In genomic region chr5:136036991-136037705, GRCh38 we compare ENCODE assay signal across 9 cellular contexts. TPM values are rescaled to one million over a fixed set of nuclear protein-coding genes. Genes with fewer than 3 reads are reported as not detected.
A peak's percentile ranks its signal among the peaks of the same experiment; 100 is the strongest.
DNase-seq lines count a peak whose midpoint lies in the region; ATAC-seq and TF ChIP-seq lines count a peak whose summit lies in the region.
"Had no signal": no experiment of that assay in that cellular context is flagged by ENCODE, and none has a peak within 500 bp of the region (broad histone marks: within the 10 kb centered on the region; RNA-seq: fewer than 3 reads in every experiment).

No MANE protein-coding gene starts in this region.

- H3K14ac ChIP-seq in IMR-90 (replicated peaks; ENCODE audit: low read depth, low read length), result no peak overlapping the region

- BruUV-seq in IMR-90 (replicated peaks; lab: Mats Ljungman, UMichigan), result no TSS peak

- no peak overlapping the region for H2BK20ac ChIP-seq in IMR-90 (ENCODE audit: low read depth, low read length)

- peaks cover 39% of the 10 kb centered on the region for H3K9me1 ChIP-seq in IMR-90 (ENCODE audit: insufficient read depth, low read length)

- H3K4me1 ChIP-seq in IMR-90 (ENCODE audit: control insufficient read depth, insufficient read depth, low read length) (peaks cover 20% of the 10 kb centered on the region), psoas muscle (peaks cover 39% of the 10 kb centered on the region)

- POLR2A ChIA-PET in IMR-90 (lab: Charles Lee; ENCODE audit: unreplicated experiment), result interaction anchor here (1.2 kb wide), 1 partner anchor 8 kb away, joined by 4 read pairs; the partner anchor contains the start of gene TGFBI

- no peak overlapping the region for H2BK5ac ChIP-seq in IMR-90 (ENCODE audit: low read depth, low read length, poor library complexity, severe bottlenecking)

- H3K4me3 ChIP-seq in IMR-90 (ENCODE audit: insufficient read depth, low read depth, low read length) (no peak overlapping the region), psoas muscle (no peak overlapping the region)
- H3K4me3 ChIP-seq: K562 had no signal

- H3K9ac ChIP-seq in IMR-90 (ENCODE audit: low read depth, low read length), result no peak overlapping the region

- CTCF ChIA-PET in IMR-90 (lab: Yijun Ruan, JAX), result interaction anchor here (0.5 kb wide), 1 partner anchor 16 kb away, joined by 3 read pairs; no protein-coding TSS in a partner anchor

- ATAC-seq in GM19397 (IDR thresholded peaks at IDR 0.05; ENCODE audit: unreplicated experiment) (peak; percentile 56), IMR-90 (ENCODE audit: low read depth) (no peak), psoas muscle (peak; percentile 89 to 94 (median 93))
- ATAC-seq: K562 had no signal

- H3K18ac ChIP-seq in IMR-90 (ENCODE audit: low read depth, low read length), result no peak overlapping the region

- no peak for TF ChIP-seq RAD21 in IMR-90 (IDR thresholded peaks at IDR 0.05; ENCODE audit: low read length)

- no peak overlapping the region for H3K4me2 ChIP-seq in IMR-90 (ENCODE audit: low read depth, low read length)

- no peak overlapping the region; the same call in 2 of the 3 replicates for H2BK15ac ChIP-seq in IMR-90 (ENCODE audit: low read depth, low read length)

- TF ChIP-seq CTCF in IMR-90 (conservative IDR thresholded peaks at IDR 0.05; ENCODE audit: low read depth, low read length), result no peak
- TF ChIP-seq CTCF in psoas muscle (IDR thresholded peaks at IDR 0.05), result no peak

- 0 out of 2 replicates have a peak overlapping the region, but pooled peaks have one; percentile 7 for H3K4ac ChIP-seq in IMR-90 (ENCODE audit: low read depth, low read length)

- in situ Hi-C loops in IMR-90 (cut with MboI; ENCODE audit: low sequenced_read_pairs), result no loop called here
- in situ Hi-C loops in SK-MEL-5 (cut with HindIII; ENCODE audit: low pct_unique_long_range_greater_than_20kb, low sequenced_read_pairs), result no loop called here

- H2BK120ac ChIP-seq in IMR-90 (ENCODE audit: low read depth, low read length), result no peak overlapping the region

- H3K9me3 ChIP-seq in IMR-90 (ENCODE audit: control insufficient read depth, insufficient read depth, low read length), result peaks cover 12% of the 10 kb centered on the region
- peaks cover 3% of the 10 kb centered on the region for H3K9me3 ChIP-seq in psoas muscle

- peaks cover 54 to 90% of the 10 kb centered on the region in 2 experiments for H3K79me1 ChIP-seq in IMR-90 (ENCODE audit: low read depth in 1 of 2, low read length in 2 of 2)

- H4K20me1 ChIP-seq in IMR-90 (ENCODE audit: insufficient read depth, low read length), result peaks cover 49% of the 10 kb centered on the region

- H3K56ac ChIP-seq in IMR-90 (ENCODE audit: extremely low read depth, insufficient read depth, low read length), result no peak overlapping the region

- H3K23ac ChIP-seq in IMR-90 (ENCODE audit: low read depth, low read length), result no peak overlapping the region

- peaks cover 88% of the 10 kb centered on the region for H3K36me3 ChIP-seq in IMR-90 (ENCODE audit: control insufficient read depth, insufficient read depth, low read length)
- no peaks in the 10 kb centered on the region for H3K36me3 ChIP-seq in psoas muscle (ENCODE audit: insufficient read depth in 1 of 2, low read depth in 1 of 2)

- peak overlapping the region; percentile 7 to 45; a peak in 2 of 4 replicates for H4K8ac ChIP-seq in IMR-90 (ENCODE audit: low read depth in 2 of 2, low read length in 2 of 2)

- intact Hi-C loops in IMR-90 (cut with micrococcal nuclease) (no loop called here), psoas muscle (cut with DNase I) (no loop called here)

- 64% methylated on average over 2 of the region's 10 CpGs; no CpG with 5 or more reads in 1 of the 2 experiments for WGBS in IMR-90 (ENCODE audit: extremely low coverage in 2 of 2, insufficient read length in 1 of 2), 2 experiments
- 33 to 41% (median 35%) methylated on average over 10 of the region's 10 CpGs for WGBS in psoas muscle, 3 donors

- no peak overlapping the region for H4K5ac ChIP-seq in IMR-90 (ENCODE audit: low read depth, low read length)

- dilution Hi-C loops in IMR-90 (cut with HindIII; ENCODE audit: low sequenced_read_pairs, unreplicated experiment), result no loop called here

- H2AFZ ChIP-seq in IMR-90 (replicated peaks; ENCODE audit: low read length, poor library complexity), result no peak overlapping the region

- H2AK9ac ChIP-seq in IMR-90 (replicated peaks; ENCODE audit: low read depth, low read length, poor library complexity), result no peak overlapping the region

- no peaks in the 10 kb centered on the region for H3K27me3 ChIP-seq in IMR-90 (ENCODE audit: control insufficient read depth, insufficient read depth, low read length)
- H3K27me3 ChIP-seq in psoas muscle (ENCODE audit: insufficient read depth in 3 of 3, low read length in 2 of 3), result no peaks in the 10 kb centered on the region

- no peak overlapping the region for H4K91ac ChIP-seq in IMR-90 (ENCODE audit: insufficient read depth, low read depth, low read length)

- H3K27ac ChIP-seq in IMR-90 (ENCODE audit: insufficient read depth, low read length) (no peak overlapping the region), psoas muscle (peak overlapping the region; percentile 83)

- H2AK5ac ChIP-seq in IMR-90 (ENCODE audit: low read depth, low read length), result no peak overlapping the region; the same call in 1 of the 2 replicates

- 0 out of 2 replicates have a peak, but pooled peaks have one; percentile 33 for TF ChIP-seq POLR2A in IMR-90 (IDR thresholded peaks at IDR 0.05; ENCODE audit: low read depth, low read length)

- DNase-seq in COLO668 (lab: John Stamatoyannopoulos, UW; ENCODE audit: unreplicated experiment), result peak; percentile 70
- peak; percentile 53 for DNase-seq in IMR-90
- peak; percentile 94 for DNase-seq in SK-MEL-5 (ENCODE audit: low read depth, low spot score)
- peak; percentile 82 for DNase-seq in dermis blood vessel endothelial cell
- peak in 1 of 2 donors; percentile 70 for DNase-seq in psoas muscle
- no peak for DNase-seq in effector CD8-positive, alpha-beta T cell (lab: John Stamatoyannopoulos, UW)
- DNase-seq in RKO (ENCODE audit: low spot score), result no peak

TF ChIP-seq in IMR-90, 13 proteins besides CTCF, POLR2A, EP300 and RAD21:
- TF ChIP-seq CHD1 (IDR thresholded peaks at IDR 0.05; ENCODE audit: low read depth, low read length) (no peak), CEBPB (IDR thresholded peaks at IDR 0.05; ENCODE audit: low read depth, low read length) (no peak), USF2 (IDR thresholded peaks at IDR 0.05; ENCODE audit: low read depth, low read length) (no peak), NFE2L2 (IDR thresholded peaks at IDR 0.05; ENCODE audit: low read depth, low read length) (no peak), FOS (IDR thresholded peaks at IDR 0.05; ENCODE audit: low read depth, low read length) (no peak), RFX5 (IDR thresholded peaks at IDR 0.05; ENCODE audit: low read depth, low read length) (no peak), ELK1 (IDR thresholded peaks at IDR 0.05; ENCODE audit: borderline replicate concordance, low read depth, low read length) (no peak), MXI1 (IDR thresholded peaks at IDR 0.05; ENCODE audit: borderline replicate concordance, low read depth, low read length) (no peak), BHLHE40 (IDR thresholded peaks at IDR 0.05; ENCODE audit: low read depth, low read length) (no peak), SMC3 (IDR thresholded peaks at IDR 0.05; ENCODE audit: low read depth, low read length) (no peak), RCOR1 (IDR thresholded peaks at IDR 0.05; ENCODE audit: insufficient replicate concordance, low read length) (no peak), MAZ (IDR thresholded peaks at IDR 0.05; ENCODE audit: borderline replicate concordance, low read depth, low read length) (no peak), MAFK (IDR thresholded peaks at IDR 0.05; ENCODE audit: low read depth, low read length) (no peak)
TF ChIP-seq in IMR-90: peak in this region for 0.

RNA-seq across cellular contexts. Expression of gene TGFBI, which starts 8.4 kb away (rescaled TPM):
- total RNA-seq in IMR-90 (2012; rRNA removed), result 483 and 618 TPM in 2 replicates
- polyA plus RNA-seq in IMR-90 (2012; rRNA removed), result 1,362 and 1,551 TPM in 2 replicates
- polyA plus RNA-seq in IMR-90 (2012; cell fraction: cytosol; rRNA removed), result 790 and 1,298 TPM in 2 replicates
- 1,060 and 1,205 TPM in 2 replicates for polyA plus RNA-seq in IMR-90 (2012; cell fraction: nucleus; rRNA removed; ENCODE audit: low replicate concordance)
- 304 and 330 TPM in 2 replicates for total RNA-seq in SK-MEL-5 (2014; rRNA removed; shearing (Covaris generic))
- polyA plus RNA-seq in SK-MEL-5 (2015; cell fraction: cytosol; rRNA removed), result 610 and 786 TPM in 2 replicates
- polyA plus RNA-seq in SK-MEL-5 (2015; cell fraction: nucleus; rRNA removed), result 566 and 641 TPM in 2 replicates
- total RNA-seq in dermis blood vessel endothelial cell, result 3.9 and 9.5 TPM in 2 replicates
- total RNA-seq in psoas muscle, result 10 to 100 TPM; 24.4 to 35.9 (median 30.3) TPM
- 10 to 100 TPM; 18.8 to 28.3 (median 20.9) TPM for polyA plus RNA-seq in psoas muscle

Comparison
In these comparisons a context has a peak if more than half of its experiments do, and no peak if none do; other contexts are left out.
1. DNase-seq: peak in COLO668 (single experiment), IMR-90 (single experiment), SK-MEL-5 (single experiment) and dermis blood vessel endothelial cell (single experiment); none in effector CD8-positive, alpha-beta T cell (single experiment) and RKO (single experiment).